Comparison of ENCODE assay signal across 22 cellular contexts in the genomic region with DNA sequence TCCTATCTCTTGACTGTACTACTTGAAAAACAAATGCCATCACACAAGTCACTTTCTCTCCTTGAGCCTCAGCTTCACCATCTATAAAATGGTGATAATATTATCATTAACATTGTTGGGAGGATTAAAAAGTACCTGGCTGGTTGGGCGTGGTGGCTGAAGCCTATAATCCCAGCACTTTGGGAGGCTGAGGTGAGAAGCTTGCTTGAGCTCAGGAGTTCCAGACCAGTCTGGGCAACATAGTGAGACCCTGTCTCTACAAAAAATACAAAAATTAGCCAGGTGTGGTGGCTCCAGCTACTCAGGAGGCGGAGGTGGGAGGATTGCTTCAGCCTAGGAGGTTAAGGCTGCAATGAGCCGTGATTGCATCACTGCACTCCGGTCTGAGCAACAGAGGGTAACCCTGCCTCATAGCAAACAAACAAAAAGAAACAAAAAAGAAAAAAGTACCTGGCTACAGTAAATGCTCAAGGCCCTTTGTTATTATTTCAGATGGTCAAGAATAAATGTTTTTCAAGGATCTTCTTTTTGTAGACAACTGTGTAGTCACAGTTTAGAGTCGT.
A peak's percentile ranks its signal among the peaks of the same experiment; 100 is the strongest.
DNase-seq lines count a peak whose midpoint lies in the region; ATAC-seq, FAIRE-seq and TF ChIP-seq lines count a peak whose summit lies in the region.
"Had no signal": no experiment of that assay in that cellular context is flagged by ENCODE, and none has a peak within 500 bp of the region (broad histone marks: within the 10 kb centered on the region; RNA-seq: fewer than 3 reads in every experiment).

No MANE protein-coding gene starts in this region.

- no peak for FAIRE-seq in K562 (lab: Jason Lieb, UNC)
- FAIRE-seq in HepG2 (lab: Jason Lieb, UNC) = peak; percentile 60
- FAIRE-seq: urothelium cell line had no signal

- H3K9ac ChIP-seq in K562 (ENCODE audit: insufficient read depth in 1 of 2, low read depth in 2 of 2, low read length in 2 of 2) = no peak overlapping the region
- H3K9ac ChIP-seq in HepG2 (ENCODE audit: insufficient read depth, low read depth, low read length) = no peak overlapping the region

- H3K27me3 ChIP-seq in left ventricle myocardium inferior (ENCODE audit: low read depth) (peaks cover 12% of the 10 kb centered on the region), K562 (ENCODE audit: control insufficient read depth in 2 of 2, insufficient read depth in 2 of 2, low read length in 2 of 2) (no peaks in the 10 kb centered on the region), HepG2 (ENCODE audit: control insufficient read depth in 1 of 2, insufficient read depth in 2 of 2, low read length in 2 of 2) (no peaks in the 10 kb centered on the region; a peak in 1 of 5 replicates)
- H3K27me3 ChIP-seq: Peyer's patch had no signal

- H3K9me1 ChIP-seq in K562 (ENCODE audit: control insufficient read depth, insufficient read depth, low read length) = no peaks in the 10 kb centered on the region

- BruUV-seq in K562 (replicated peaks; lab: Mats Ljungman, UMichigan) = no TSS peak
- no TSS peak for BruUV-seq in HepG2 (replicated peaks; lab: Mats Ljungman, UMichigan)

- no peak for TF ChIP-seq POLR2A in K562 (conservative IDR thresholded peaks at IDR 0.05)
- TF ChIP-seq POLR2A in HepG2 (IDR thresholded peaks at IDR 0.05; ENCODE audit: insufficient read depth in 1 of 2, low read depth in 2 of 2, low read length in 2 of 2) = no peak

- no peak overlapping the region for H3K27ac ChIP-seq in left ventricle myocardium inferior (replicated peaks)
- H3K27ac ChIP-seq in K562 (ENCODE audit: extremely low read depth, low read depth, low read length) = no peak overlapping the region
- H3K27ac ChIP-seq in HepG2 (ENCODE audit: extremely low read length, insufficient read depth, low read length) = peak overlapping the region; percentile 40
- H3K27ac ChIP-seq: Peyer's patch had no signal

- peaks cover 10 to 14% (median 13%) of the 10 kb centered on the region in 3 donors for H3K4me1 Mint-ChIP-seq in T-cell

- no peaks in the 10 kb centered on the region for H3K79me2 ChIP-seq in K562 (ENCODE audit: control insufficient read depth, insufficient read depth, low read length)
- no peaks in the 10 kb centered on the region for H3K79me2 ChIP-seq in HepG2 (ENCODE audit: insufficient read depth, low read length)

- H3K4me1 ChIP-seq in left ventricle myocardium inferior (no peaks in the 10 kb centered on the region), K562 (replicated peaks in 1 of 2; ENCODE audit: control insufficient read depth in 2 of 2, insufficient read depth in 2 of 2, low read length in 2 of 2) (no peaks in the 10 kb centered on the region), HepG2 (ENCODE audit: insufficient read depth, low read length) (peaks cover 39% of the 10 kb centered on the region)

- H3K9me3 ChIP-seq in left ventricle myocardium inferior (replicated peaks) (no peaks in the 10 kb centered on the region), K562 (replicated peaks; ENCODE audit: control insufficient read depth, insufficient read depth, low read depth, low read length) (no peaks in the 10 kb centered on the region), HepG2 (ENCODE audit: low read length) (no peaks in the 10 kb centered on the region)
- H3K9me3 ChIP-seq: Peyer's patch had no signal

- H3K9me3 Mint-ChIP-seq in T-cell = no peaks in the 10 kb centered on the region
- H3K9me3 Mint-ChIP-seq: activated CD4-positive, alpha-beta memory T cell treated with anti-CD3 and anti-CD28 coated beads for 36 hours; activated naive CD8-positive, alpha-beta T cell treated with anti-CD3 and anti-CD28 coated beads for 36 hours; CD8-positive, alpha-beta memory T cell; central memory CD8-positive, alpha-beta T cell; natural killer cell had no signal

- CTCF ChIA-PET in K562 (lab: Yijun Ruan, JAX; ENCODE audit: low intra/inter-chr PET ratio) = no interaction called here
- CTCF ChIA-PET in HepG2 (lab: Yijun Ruan, JAX; ENCODE audit: low intra/inter-chr PET ratio, low total read pairs) = no interaction called here
- CTCF ChIA-PET in T-cell (lab: Charles Lee) = interaction anchor here in 1 of 2 donors (1.0 kb wide), 1 partner anchor 16 kb away, joined by 3 read pairs; no protein-coding TSS in a partner anchor

- H4K20me1 ChIP-seq in K562 (replicated peaks; ENCODE audit: control insufficient read depth, insufficient read depth, low read length) (no peaks in the 10 kb centered on the region), HepG2 (ENCODE audit: insufficient read depth, low read length) (no peaks in the 10 kb centered on the region)

- TF ChIP-seq CTCF in left ventricle myocardium inferior (IDR thresholded peaks at IDR 0.05; ENCODE audit: borderline replicate concordance) (no peak), K562 (IDR thresholded peaks at IDR 0.05 in 2 of 3, conservative IDR thresholded peaks at IDR 0.05 in 1 of 3; ENCODE audit: insufficient read depth in 2 of 3, low read depth in 1 of 3, low read length in 3 of 3) (no peak), HepG2 (CRISPR knock-in tag; IDR thresholded peaks at IDR 0.05) (no peak), foreskin fibroblast (IDR thresholded peaks at IDR 0.05; ENCODE audit: low read depth, low read length) (no peak)

- intact Hi-C loops in cardiac septum (cut with DNase I) = no loop called here
- intact Hi-C loops in left ventricle myocardium inferior (cut with micrococcal nuclease) = no loop called here
- intact Hi-C loops in K562 (cut with micrococcal nuclease) = no loop called here
- intact Hi-C loops in HepG2 (cut with micrococcal nuclease; ENCODE audit: unreplicated experiment) = no loop called here

- TF ChIP-seq EP300 in K562 (IDR thresholded peaks at IDR 0.05; ENCODE audit: low read length) (no peak), HepG2 (IDR thresholded peaks at IDR 0.05; ENCODE audit: low read depth in 2 of 2, low read length in 2 of 2) (no peak), HepG2 (CRISPR knock-in tag; IDR thresholded peaks at IDR 0.05; ENCODE audit: borderline replicate concordance) (no peak)

- ATAC-seq in K562 (peak; percentile 62), HepG2 (peak; percentile 91), HG02588 (IDR thresholded peaks at IDR 0.05; ENCODE audit: unreplicated experiment) (no peak), T-cell (replicated peaks in 1 of 4) (no peak)
- ATAC-seq: left ventricle myocardium superior, natural killer cell, SK-N-SH treated with all-trans-retinoic acid at 6 μM for 48 hours had no signal

- TF ChIP-seq RAD21 in K562 (CRISPR knock-in tag; conservative IDR thresholded peaks at IDR 0.05 in 1 of 2, IDR thresholded peaks at IDR 0.05 in 1 of 2) (no peak), HepG2 (CRISPR knock-in tag; IDR thresholded peaks at IDR 0.05) (no peak)

- DNase-seq in cardiac septum (ENCODE audit: low spot score) = peak; percentile 80
- no peak for DNase-seq in left ventricle myocardium inferior
- no peak for DNase-seq in K562 (ENCODE audit: extremely low read depth in 1 of 4, low spot score in 3 of 4)
- DNase-seq in HepG2 (ENCODE audit: low spot score) = peak; percentile 47
- DNase-seq in foreskin fibroblast = no peak
- no peak for DNase-seq in Kasumi-1 (lab: John Stamatoyannopoulos, UW)
- no peak for DNase-seq in T-cell
- DNase-seq: activated CD4-positive, alpha-beta memory T cell treated with anti-CD3 and anti-CD28 coated beads for 36 hours; activated naive CD8-positive, alpha-beta T cell treated with anti-CD3 and anti-CD28 coated beads for 36 hours; activated T-cell treated with anti-CD3 and anti-CD28 coated beads, Interleukin-2, amount 50 U/mL, for 48 hours; CD8-positive, alpha-beta memory T cell; effector memory CD4-positive, alpha-beta T cell; left ventricle myocardium superior; natural killer cell; NCI-H187 treated with DMSO at 0.1 percent for 48 hours; NCI-H526 treated with DMSO at 0.1 percent for 48 hours; Peyer's patch; stimulated activated naive CD4-positive, alpha-beta T cell treated with Interleukin-2 at 50 U/mL for 16 hours had no signal

- H3K36me3 ChIP-seq in left ventricle myocardium inferior (no peaks in the 10 kb centered on the region), K562 (ENCODE audit: control insufficient read depth, insufficient read depth, low read length) (no peaks in the 10 kb centered on the region), HepG2 (replicated peaks in 1 of 2; ENCODE audit: control insufficient read depth in 1 of 2, insufficient read depth in 2 of 2, low read length in 2 of 2) (no peaks in the 10 kb centered on the region)

- H3K4me3 Mint-ChIP-seq in T-cell = no peak overlapping the region
- H3K4me3 Mint-ChIP-seq: activated CD4-positive, alpha-beta memory T cell treated with anti-CD3 and anti-CD28 coated beads for 36 hours; activated naive CD8-positive, alpha-beta T cell treated with anti-CD3 and anti-CD28 coated beads for 36 hours; CD8-positive, alpha-beta memory T cell; central memory CD8-positive, alpha-beta T cell; natural killer cell had no signal

- WGBS in K562 (ENCODE audit: insufficient coverage, low coverage, missing lambda C conversion rate) = 54% methylated on average over 5 of the region's 5 CpGs
- WGBS in HepG2 (ENCODE audit: low lambda C conversion rate) = 37% methylated on average over 5 of the region's 5 CpGs

- no peak overlapping the region for H3K4me2 ChIP-seq in K562 (ENCODE audit: insufficient read depth, low read length)
- peak overlapping the region; percentile 2; the same call in 1 of the 2 replicates for H3K4me2 ChIP-seq in HepG2 (ENCODE audit: low read depth, low read length)

- POLR2A ChIA-PET in K562 (lab: Yijun Ruan, JAX) = no interaction called here
- POLR2A ChIA-PET in HepG2 (lab: Yijun Ruan, JAX) = no interaction called here
- POLR2A ChIA-PET in T-cell (lab: Charles Lee) = no interaction called here

- no peak overlapping the region for H3K27ac Mint-ChIP-seq in T-cell
- H3K27ac Mint-ChIP-seq: activated CD4-positive, alpha-beta memory T cell treated with anti-CD3 and anti-CD28 coated beads for 36 hours; activated naive CD8-positive, alpha-beta T cell treated with anti-CD3 and anti-CD28 coated beads for 36 hours; CD8-positive, alpha-beta memory T cell; natural killer cell had no signal

- H2AFZ ChIP-seq in K562 (ENCODE audit: low read depth, low read length) (no peak overlapping the region), HepG2 (ENCODE audit: low read length) (no peak overlapping the region)

- in situ Hi-C loops in K562 (cut with MboI) (no loop called here), HepG2 (cut with HindIII; ENCODE audit: extremely low pct_ligation_motif_present, low pct_unique_long_range_greater_than_20kb) (no loop called here)

- H3K27me3 Mint-ChIP-seq in T-cell = no peaks in the 10 kb centered on the region
- H3K27me3 Mint-ChIP-seq: activated CD4-positive, alpha-beta memory T cell treated with anti-CD3 and anti-CD28 coated beads for 36 hours; activated naive CD8-positive, alpha-beta T cell treated with anti-CD3 and anti-CD28 coated beads for 36 hours; central memory CD8-positive, alpha-beta T cell had no signal

- no peaks in the 10 kb centered on the region for H3K36me3 Mint-ChIP-seq in T-cell
- H3K36me3 Mint-ChIP-seq: activated CD4-positive, alpha-beta memory T cell treated with anti-CD3 and anti-CD28 coated beads for 36 hours; activated naive CD8-positive, alpha-beta T cell treated with anti-CD3 and anti-CD28 coated beads for 36 hours; CD8-positive, alpha-beta memory T cell; natural killer cell had no signal

- no peak overlapping the region for H3K4me3 ChIP-seq in left ventricle myocardium inferior
- H3K4me3 ChIP-seq in K562 = no peak overlapping the region
- H3K4me3 ChIP-seq in HepG2 (replicated peaks in 1 of 3; ENCODE audit: insufficient read depth in 1 of 3, low read depth in 2 of 3, low read length in 3 of 3) = no peak overlapping the region
- H3K4me3 ChIP-seq in foreskin fibroblast (ENCODE audit: low read depth in 1 of 2, low read length in 2 of 2) = no peak overlapping the region
- H3K4me3 ChIP-seq: Peyer's patch had no signal

Comparison
In these comparisons a context has a peak if more than half of its experiments do, and no peak if none do; other contexts are left out.
1. DNase-seq: peak in cardiac septum (single experiment) and HepG2 (single experiment); none in left ventricle myocardium inferior (single experiment), K562 (0 of 4), foreskin fibroblast (0 of 2), Kasumi-1 (0 of 2) and T-cell (0 of 34).
2. ATAC-seq: peak in K562 (single experiment) and HepG2 (single experiment); none in HG02588 (single experiment) and T-cell (0 of 4).